In genomic region chr1:6785721-6786505, GRCh38 we compare ENCODE assay signal across 8 cellular contexts. TPM values are rescaled to one million over a fixed set of nuclear protein-coding genes. Genes with fewer than 3 reads are reported as not detected.
DNase-seq lines count a peak whose midpoint lies in the region; ATAC-seq, FAIRE-seq and TF ChIP-seq lines count a peak whose summit lies in the region.

No MANE protein-coding gene starts in this region.

- no peak for TF ChIP-seq RAD21 in GM12878 (IDR thresholded peaks at IDR 0.05; ENCODE audit: insufficient read depth, low read depth, low read length)

- H3K27me3 ChIP-seq in HAP-1 (ENCODE audit: low read depth) (no peaks in the 10 kb centered on the region), GM12878 (replicated peaks in 1 of 2; ENCODE audit: control insufficient read depth in 2 of 2, insufficient read depth in 2 of 2, low read length in 1 of 2) (no peaks in the 10 kb centered on the region)

- H2AFZ ChIP-seq in GM12878 (ENCODE audit: control insufficient read depth, low read depth, low read length): peak overlapping the region; percentile 20

- 7% methylated on average over 24 of the region's 80 CpGs for WGBS in GM12878 (ENCODE audit: insufficient coverage, insufficient replicate concordance, low lambda C conversion rate, missing lambda C conversion rate)

- no peaks in the 10 kb centered on the region; the same call in 1 of the 2 replicates for H3K36me3 ChIP-seq in HAP-1 (replicated peaks)
- no peaks in the 10 kb centered on the region for H3K36me3 ChIP-seq in GM12878 (ENCODE audit: control insufficient read depth in 2 of 2, insufficient read depth in 2 of 2, low read length in 1 of 2)

- no peak for TF ChIP-seq EP300 in GM12878 (IDR thresholded peaks at IDR 0.05; ENCODE audit: borderline replicate concordance in 1 of 2, control insufficient read depth in 1 of 2, low read depth in 2 of 2, low read length in 2 of 2)

- peak; percentile 34 for DNase-seq in CD1c-positive myeloid dendritic cell (ENCODE audit: extremely low spot score)
- peak in 1 of 2 experiments; percentile 52 for DNase-seq in HAP-1 (ENCODE audit: low spot score in 2 of 2)
- DNase-seq in SK-N-DZ (ENCODE audit: low spot score): peak; percentile 31
- DNase-seq in GM12878 (ENCODE audit: low read depth, low spot score): no peak
- no peak for DNase-seq in T1000 (lab: John Stamatoyannopoulos, UW)
- no peak for DNase-seq in DMS79 treated with DMSO at 0.1 percent for 48 hours (lab: John Stamatoyannopoulos, UW)

- H3K9me3 ChIP-seq in HAP-1 (no peaks in the 10 kb centered on the region), GM12878 (replicated peaks; ENCODE audit: control insufficient read depth, insufficient read depth, low read length) (no peaks in the 10 kb centered on the region)

- POLR2A ChIA-PET in GM12878 (lab: Charles Lee): interaction anchor here (1.4 kb wide), 1 partner anchor 39 kb away, joined by 5 read pairs; no protein-coding TSS in a partner anchor

- peak overlapping the region; percentile 86 for H3K4me2 ChIP-seq in GM12878 (ENCODE audit: control insufficient read depth, insufficient read depth)

- H3K9ac ChIP-seq in GM12878 (ENCODE audit: control insufficient read depth, insufficient read depth, low read length): peak overlapping the region; percentile 80

- RAD21 ChIA-PET in GM12878 (lab: Charles Lee; ENCODE audit: unreplicated experiment): interaction anchor here (1.1 to 1.8 kb wide), 3 partner anchors 39 to 103 kb away, joined by 3 to 8 read pairs (median 3); no protein-coding TSS in a partner anchor

- TF ChIP-seq POLR2A in GM12878 (IDR thresholded peaks at IDR 0.05; ENCODE audit: low read depth, low read length): 0 out of 2 replicates have a peak, but pooled peaks have one; percentile 17

- intact Hi-C loops in GM12878 (cut with micrococcal nuclease; ENCODE audit: unreplicated experiment): loop anchor here (1.0 to 10.0 kb wide), 3 partner anchors 37 to 171 kb away; partner anchors contain the start of gene PHF13

- CTCF ChIA-PET in GM12878 (lab: Yijun Ruan, JAX): interaction anchor here (0.6 to 1.3 kb wide), 3 partner anchors 19 to 104 kb away, joined by 3 to 4 read pairs (median 3); no protein-coding TSS in a partner anchor

- SMC1A ChIA-PET in GM12878 (lab: Charles Lee; ENCODE audit: uncharacterized antibody, unreplicated experiment): interaction anchor here (2.0 kb wide), 1 partner anchor 20 kb away, joined by 5 read pairs; no protein-coding TSS in a partner anchor

- TF ChIP-seq CTCF in GM12878 (IDR thresholded peaks at IDR 0.05 in 2 of 3, conservative IDR thresholded peaks at IDR 0.05 in 1 of 3; ENCODE audit: control insufficient read depth in 2 of 3, extremely low read depth in 1 of 3, insufficient read depth in 1 of 3, low read depth in 3 of 3, low read length in 3 of 3): peak in 2 of 3 experiments; percentile 4 to 19; a peak in 1 of 6 replicates

- H3K4me3 ChIP-seq in HAP-1 (peak overlapping the region; percentile 62), GM12878 (peak overlapping the region; percentile 71), iPS-11a (ENCODE audit: low read depth, low read length) (peak overlapping the region; percentile 50), skin epidermis (peak overlapping the region; percentile 55 to 92 (median 84))

- in situ Hi-C loops in HAP-1 (cut with MboI; ENCODE audit: low sequenced_read_pairs): no loop called here
- in situ Hi-C loops in GM12878 (cut with MboI): no loop called here

- BruUV-seq in GM12878 (replicated peaks; lab: Mats Ljungman, UMichigan): no TSS peak

- peaks cover 58% of the 10 kb centered on the region for H3K79me2 ChIP-seq in GM12878 (ENCODE audit: control insufficient read depth, insufficient read depth, low read length)

- peaks cover 12% of the 10 kb centered on the region for H3K4me1 ChIP-seq in HAP-1
- no peaks in the 10 kb centered on the region for H3K4me1 ChIP-seq in GM12878 (ENCODE audit: control insufficient read depth, insufficient read depth, low read length)

- no peak for FAIRE-seq in GM12878 (lab: Jason Lieb, UNC)

- H3K27ac ChIP-seq in GM12878 (ENCODE audit: control insufficient read depth, insufficient read depth) (peak overlapping the region; percentile 64), skin epidermis (peak overlapping the region in 19 of 21 experiments; percentile 20 to 86 (median 71))

- peaks cover 2% of the 10 kb centered on the region; the same call in 1 of the 2 replicates for H4K20me1 ChIP-seq in GM12878 (ENCODE audit: control insufficient read depth, insufficient read depth)

- ATAC-seq in GM12878: no peak

TF ChIP-seq in GM12878, 131 proteins besides CTCF, POLR2A, EP300 and RAD21 (continues in another document):
- no peak for TF ChIP-seq NBN (IDR thresholded peaks at IDR 0.05)
- TF ChIP-seq, protein P1, sequence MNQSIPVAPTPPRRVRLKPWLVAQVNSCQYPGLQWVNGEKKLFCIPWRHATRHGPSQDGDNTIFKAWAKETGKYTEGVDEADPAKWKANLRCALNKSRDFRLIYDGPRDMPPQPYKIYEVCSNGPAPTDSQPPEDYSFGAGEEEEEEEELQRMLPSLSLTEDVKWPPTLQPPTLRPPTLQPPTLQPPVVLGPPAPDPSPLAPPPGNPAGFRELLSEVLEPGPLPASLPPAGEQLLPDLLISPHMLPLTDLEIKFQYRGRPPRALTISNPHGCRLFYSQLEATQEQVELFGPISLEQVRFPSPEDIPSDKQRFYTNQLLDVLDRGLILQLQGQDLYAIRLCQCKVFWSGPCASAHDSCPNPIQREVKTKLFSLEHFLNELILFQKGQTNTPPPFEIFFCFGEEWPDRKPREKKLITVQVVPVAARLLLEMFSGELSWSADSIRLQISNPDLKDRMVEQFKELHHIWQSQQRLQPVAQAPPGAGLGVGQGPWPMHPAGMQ (IDR thresholded peaks at IDR 0.05; ENCODE audit: borderline replicate concordance): no peak
- no peak for TF ChIP-seq RBBP5 (conservative IDR thresholded peaks at IDR 0.05)
- no peak for TF ChIP-seq CHD1 (IDR thresholded peaks at IDR 0.05; ENCODE audit: low read depth, low read length)
- no peak for TF ChIP-seq SREBF1 (IDR thresholded peaks at IDR 0.05; ENCODE audit: low read length)
- no peak for TF ChIP-seq FOS (IDR thresholded peaks at IDR 0.05; ENCODE audit: borderline replicate concordance, extremely low read depth, insufficient read length)
- TF ChIP-seq RB1 (IDR thresholded peaks at IDR 0.05; ENCODE audit: borderline replicate concordance): no peak
- TF ChIP-seq, protein P2, sequence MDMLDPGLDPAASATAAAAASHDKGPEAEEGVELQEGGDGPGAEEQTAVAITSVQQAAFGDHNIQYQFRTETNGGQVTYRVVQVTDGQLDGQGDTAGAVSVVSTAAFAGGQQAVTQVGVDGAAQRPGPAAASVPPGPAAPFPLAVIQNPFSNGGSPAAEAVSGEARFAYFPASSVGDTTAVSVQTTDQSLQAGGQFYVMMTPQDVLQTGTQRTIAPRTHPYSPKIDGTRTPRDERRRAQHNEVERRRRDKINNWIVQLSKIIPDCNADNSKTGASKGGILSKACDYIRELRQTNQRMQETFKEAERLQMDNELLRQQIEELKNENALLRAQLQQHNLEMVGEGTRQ (IDR thresholded peaks at IDR 0.05; ENCODE audit: borderline replicate concordance, low read depth, low read length): no peak
- TF ChIP-seq BACH1 (IDR thresholded peaks at IDR 0.05; ENCODE audit: borderline replicate concordance): peak; percentile 60
- no peak for TF ChIP-seq ZBTB4 (CRISPR knock-in tag; IDR thresholded peaks at IDR 0.05)

RNA-seq across cellular contexts. Expression of gene CAMTA1, which starts 0.7 kb away (rescaled TPM):
- 142 and 188 TPM in 2 replicates for polyA plus RNA-seq in SK-N-DZ (2014; cell fraction: cytosol; rRNA removed)
- polyA plus RNA-seq in SK-N-DZ (2014; cell fraction: nucleus; rRNA removed): 90.4 and 103 TPM in 2 replicates
- total RNA-seq in GM12878 (2013; cell fraction: nucleolus; rRNA removed): 66.6 and 69.6 TPM in 2 replicates
- 37.7 and 48.9 TPM in 2 replicates for total RNA-seq in GM12878 (2014; rRNA removed)
- 53.4 and 64.4 TPM in 2 replicates for total RNA-seq in GM12878 (2014; rRNA removed; fragmentation: Illumina TruSeq; extraction: Trizol)
- 51.0 and 63.4 TPM in 2 replicates for total RNA-seq in GM12878 (2021)
- polyA plus RNA-seq in GM12878 (2011; ENCODE audit: low read depth): 120 TPM
- polyA plus RNA-seq in GM12878 (2011; rRNA removed): 50.4 and 64.6 TPM in 2 replicates
- 29.1 and 44.4 TPM in 2 replicates for polyA plus RNA-seq in GM12878 (2011; cell fraction: cytosol; rRNA removed)
- 22.2 and 24.4 TPM in 2 replicates for polyA plus RNA-seq in GM12878 (2011; cell fraction: nucleus; rRNA removed)
- polyA plus RNA-seq in GM12878 (2012): 53.8 and 56.6 TPM in 2 replicates
- polyA plus RNA-seq in GM12878 (2014; fragmentation: Illumina TruSeq; extraction: Trizol): 112 and 126 TPM in 2 replicates
- 10 to 100 TPM; 82.2 to 93.0 TPM for polyA plus RNA-seq in GM12878 (2014; fragmentation: Nextera tagmentation; extraction: Ambion mirVana)
- 61.1 and 70.7 TPM in 2 replicates for polyA plus RNA-seq in GM12878 (2014; rRNA removed)
- polyA plus RNA-seq in GM12878 (2016; fragmentation: Nextera tagmentation; extraction: Ambion mirVana): 100 to 1,000 TPM; 133 to 148 TPM
- 18.4 and 20.0 TPM in 2 replicates for polyA minus RNA-seq in GM12878 (2011; rRNA and poly(A)+ RNA removed)
- polyA minus RNA-seq in GM12878 (2011; cell fraction: cytosol; rRNA and poly(A)+ RNA removed): 12.0 and 15.2 TPM in 2 replicates
- 12.5 and 26.1 TPM in 2 replicates for polyA minus RNA-seq in GM12878 (2011; cell fraction: nucleus; rRNA and poly(A)+ RNA removed)

Comparison
In these comparisons a context has a peak if more than half of its experiments do, and no peak if none do; other contexts are left out.
1. DNase-seq: peak in CD1c-positive myeloid dendritic cell (single experiment) and SK-N-DZ (single experiment); none in GM12878 (single experiment), T1000 (single experiment) and DMS79 treated with DMSO at 0.1 percent for 48 hours (single experiment).
2. Peak in every context shown above with its lines, with median percentiles within 50 percentile points of each other: H3K4me3 ChIP-seq.